In the genomic region with DNA sequence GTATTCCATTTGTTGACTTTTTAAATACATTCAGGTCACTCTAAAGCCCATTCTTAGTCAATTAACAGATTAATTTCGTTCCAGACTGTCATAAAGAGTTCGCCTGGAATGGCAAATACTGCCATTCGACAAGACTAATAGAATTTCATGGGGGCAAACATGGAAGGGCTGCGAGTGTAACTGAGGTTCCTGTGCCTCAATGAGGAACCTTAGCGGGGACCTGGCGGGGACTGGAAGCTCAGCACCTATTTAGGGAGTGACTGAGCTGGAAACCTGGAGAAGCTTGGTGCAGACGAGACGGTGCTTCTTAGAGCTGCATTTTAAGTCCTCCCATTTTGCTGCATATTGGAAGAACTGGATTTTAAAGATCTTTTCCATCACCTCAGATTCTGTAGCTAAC, we compare ENCODE assay signal across 9 cellular contexts. TPM values are rescaled to one million over a fixed set of nuclear protein-coding genes. Genes with fewer than 3 reads are reported as not detected.
DNase-seq lines count a peak whose midpoint lies in the region; ATAC-seq, FAIRE-seq and TF ChIP-seq lines count a peak whose summit lies in the region.
"Had no signal": no experiment of that assay in that cellular context is flagged by ENCODE, and none has a peak within 500 bp of the region (broad histone marks: within the 10 kb centered on the region; RNA-seq: fewer than 3 reads in every experiment).

No MANE protein-coding gene starts in this region.

- H3K4me3 ChIP-seq in MM.1S (ENCODE audit: low read length) (peak overlapping the region; percentile 85), H1 (ENCODE audit: extremely low read depth in 1 of 4, insufficient read depth in 2 of 4, low read depth in 3 of 4, low read length in 4 of 4) (peak overlapping the region; percentile 53 to 89 (median 75))

- H3K4me1 ChIP-seq in MM.1S (ENCODE audit: low read length) (no peaks in the 10 kb centered on the region; the same call in 1 of the 2 replicates), H1 (replicated peaks in 1 of 4; ENCODE audit: control insufficient read depth in 3 of 4, insufficient read depth in 4 of 4, low read length in 3 of 4) (peaks cover 0 to 8% (median under 1%) of the 10 kb centered on the region in 4 experiments; a peak in 4 of 7 replicates)

- H3K27ac ChIP-seq in MM.1S (ENCODE audit: low read length), result no peak overlapping the region
- peak overlapping the region; percentile 56; the same call in 1 of the 2 replicates for H3K27ac ChIP-seq in H1 (ENCODE audit: low read depth, low read length)

- H3K9me3 ChIP-seq in MM.1S (replicated peaks; ENCODE audit: insufficient read depth, low read length) (no peaks in the 10 kb centered on the region), H1 (ENCODE audit: insufficient read depth in 2 of 2, low read depth in 1 of 2, low read length in 1 of 2) (no peaks in the 10 kb centered on the region)

- H3K4me1 Mint-ChIP-seq in CD14-positive monocyte, result peaks cover 72% of the 10 kb centered on the region
- H3K4me1 Mint-ChIP-seq in natural killer cell treated with Interleukin-12 subunit alpha and Interleukin-12 subunit beta and Interleukin-15 and Interleukin-18, amount 100 ng/mL, for 72 hours (ENCODE audit: low read depth in 2 of 2), result peaks cover 17 to 20% of the 10 kb centered on the region in 2 donors

- TF ChIP-seq RAD21 in H1 (IDR thresholded peaks at IDR 0.05 in 1 of 2, conservative IDR thresholded peaks at IDR 0.05 in 1 of 2; ENCODE audit: low read depth in 2 of 2, low read length in 2 of 2), result no peak

- peak overlapping the region; percentile 85 for H2BK12ac ChIP-seq in H1 (ENCODE audit: low read depth, low read length)

- H4K5ac ChIP-seq in H1 (ENCODE audit: insufficient read length, low read depth, low read length), result peak overlapping the region; percentile 84

- H2AK5ac ChIP-seq in H1 (ENCODE audit: low read depth, low read length), result peak overlapping the region; percentile 19; the same call in 1 of the 2 replicates

- H3K14ac ChIP-seq in H1 (ENCODE audit: insufficient read length), result no peak overlapping the region

- TF ChIP-seq POLR2A in H1 (IDR thresholded peaks at IDR 0.05; ENCODE audit: control extremely low read depth in 1 of 2, low read depth in 2 of 2, low read length in 2 of 2), result peak in 1 of 2 experiments; percentile 43; a peak in 1 of 3 replicates

- intact Hi-C loops in CD14-positive monocyte (cut with micrococcal nuclease), result loop anchor here (5.0 to 10.0 kb wide), 4 partner anchors 170 to 1123 kb away; partner anchors contain the start of genes TMEM167A (in 2 of the 2) and XRCC4 (in 2 of the 2)

- H2BK15ac ChIP-seq in H1 (ENCODE audit: low read length), result no peak overlapping the region

- H3K9me3 Mint-ChIP-seq in CD14-positive monocyte, result peaks cover 0 to 15% (median 5%) of the 10 kb centered on the region in 7 donors
- no peaks in the 10 kb centered on the region for H3K9me3 Mint-ChIP-seq in natural killer cell treated with Interleukin-12 subunit alpha and Interleukin-12 subunit beta and Interleukin-15 and Interleukin-18, amount 100 ng/mL, for 72 hours
- H3K9me3 Mint-ChIP-seq: activated T-cell treated with anti-CD3 and anti-CD28 coated beads, Interleukin-2, amount 50 U/mL, for 4 hours had no signal

- peak overlapping the region; percentile 100 for H3K4me2 ChIP-seq in MM.1S (ENCODE audit: low read depth, low read length)
- H3K4me2 ChIP-seq in H1 (ENCODE audit: insufficient read depth in 1 of 2, low read depth in 2 of 2, low read length in 2 of 2), result peak overlapping the region; percentile 66 to 87

- peak overlapping the region; percentile 45 for H4K91ac ChIP-seq in H1 (replicated peaks; ENCODE audit: insufficient read length, low read length)

- no peak overlapping the region for H3K23ac ChIP-seq in H1 (ENCODE audit: insufficient read length)

- no peaks in the 10 kb centered on the region for H4K20me1 ChIP-seq in MM.1S (ENCODE audit: insufficient read depth, low read length)
- no peaks in the 10 kb centered on the region for H4K20me1 ChIP-seq in H1 (replicated peaks in 1 of 2; ENCODE audit: control insufficient read depth in 1 of 2, insufficient read depth in 2 of 2, low read length in 2 of 2)

- H3K4me3 Mint-ChIP-seq in CD14-positive monocyte, result peak overlapping the region; percentile 100
- peak overlapping the region; percentile 33 for H3K4me3 Mint-ChIP-seq in natural killer cell treated with Interleukin-12 subunit alpha and Interleukin-12 subunit beta and Interleukin-15 and Interleukin-18, amount 100 ng/mL, for 72 hours

- peak overlapping the region; percentile 22 for H3K56ac ChIP-seq in H1 (replicated peaks; ENCODE audit: insufficient read length, low read depth, low read length)

- CTCF ChIA-PET in H1 (lab: Charles Lee; ENCODE audit: partially characterized antibody), result interaction anchor here (0.9 to 1.6 kb wide), 2 partner anchors 10 to 88 kb away, joined by 3 read pairs; no protein-coding TSS in a partner anchor

- POLR2A ChIA-PET in H1 (lab: Charles Lee; ENCODE audit: partially characterized antibody), result interaction anchor here (0.5 to 1.5 kb wide), 8 partner anchors 12 to 448 kb away, joined by 3 to 7 read pairs (median 4); partner anchors contain the start of genes TMEM167A and XRCC4

- H3K36me3 Mint-ChIP-seq in CD14-positive monocyte, result peaks cover 58 to 81% of the 10 kb centered on the region in 2 donors
- H3K36me3 Mint-ChIP-seq in natural killer cell treated with Interleukin-12 subunit alpha and Interleukin-12 subunit beta and Interleukin-15 and Interleukin-18, amount 100 ng/mL, for 72 hours, result peaks cover 9% of the 10 kb centered on the region

- no peak for ATAC-seq in natural killer cell treated with Interleukin-12 subunit alpha and Interleukin-12 subunit beta and Interleukin-15 and Interleukin-18, amount 100 ng/mL, for 72 hours
- no peak for ATAC-seq in GM18511 (IDR thresholded peaks at IDR 0.05; ENCODE audit: unreplicated experiment)
- no peak for ATAC-seq in GM19455 (IDR thresholded peaks at IDR 0.05; ENCODE audit: unreplicated experiment)

- H2BK120ac ChIP-seq in H1 (replicated peaks; ENCODE audit: low read depth, low read length), result peak overlapping the region; percentile 94

- WGBS in H1 (ENCODE audit: extremely low coverage in 1 of 2, insufficient coverage in 1 of 2, insufficient read length in 1 of 2, insufficient replicate concordance in 2 of 2, low coverage in 1 of 2, low lambda C conversion rate in 2 of 2, missing lambda C conversion rate in 1 of 2), 2 experiments, result 8% methylated on average over 8 of the region's 8 CpGs; no CpG with 5 or more reads in 1 of the 2 experiments

- no peak overlapping the region for H3K9ac ChIP-seq in MM.1S (ENCODE audit: low read length)
- H3K9ac ChIP-seq in H1 (replicated peaks in 1 of 4; ENCODE audit: extremely low read depth in 1 of 4, low read depth in 3 of 4, low read length in 3 of 4), result peak overlapping the region in 3 of 4 experiments; percentile 21 to 60 (median 33); a peak in 5 of 7 replicates

- 0 out of 2 replicates have a peak overlapping the region, but pooled peaks have one; percentile 90 for H2AFZ ChIP-seq in MM.1S (ENCODE audit: low read length)
- no peak overlapping the region for H2AFZ ChIP-seq in H1 (ENCODE audit: low read length)

- no peak for TF ChIP-seq EP300 in H1 (IDR thresholded peaks at IDR 0.05; ENCODE audit: borderline replicate concordance in 1 of 2, low read depth in 2 of 2, low read length in 2 of 2)

- no peak for TF ChIP-seq CTCF in CD14-positive monocyte (IDR thresholded peaks at IDR 0.05)
- TF ChIP-seq CTCF in MM.1S (IDR thresholded peaks at IDR 0.05; ENCODE audit: low read length), result no peak
- no peak for TF ChIP-seq CTCF in H1 (IDR thresholded peaks at IDR 0.05; ENCODE audit: control extremely low read depth in 1 of 3, insufficient read depth in 1 of 3, low read depth in 1 of 3, low read length in 3 of 3)

- H4K8ac ChIP-seq in H1 (ENCODE audit: extremely low read depth, insufficient read depth, low read length), result no peak overlapping the region

- DNase-seq in CD14-positive monocyte (ENCODE audit: low spot score) (no peak), MM.1S (no peak), H1 (ENCODE audit: low read depth in 1 of 2, low spot score in 2 of 2) (no peak), cerebellar cortex (ENCODE audit: low spot score) (no peak), occipital lobe (lab: John Stamatoyannopoulos, UW) (no peak)
- DNase-seq in natural killer cell treated with Interleukin-12 subunit alpha and Interleukin-12 subunit beta and Interleukin-15 and Interleukin-18, amount 100 ng/mL, for 72 hours (ENCODE audit: low spot score), result no peak
- DNase-seq: activated T-cell treated with anti-CD3 and anti-CD28 coated beads, Interleukin-2, amount 50 U/mL, for 4 hours had no signal

- H3K23me2 ChIP-seq in H1 (ENCODE audit: low read depth, low read length), result peaks cover 17% of the 10 kb centered on the region

- H2BK20ac ChIP-seq in H1 (ENCODE audit: low read length), result 0 out of 2 replicates have a peak overlapping the region, but pooled peaks have one; percentile 87

- H2BK5ac ChIP-seq in H1 (ENCODE audit: low read depth, low read length), result peak overlapping the region; percentile 87

- peak overlapping the region; percentile 63 to 93 (median 75) for H3K27ac Mint-ChIP-seq in CD14-positive monocyte
- no peak overlapping the region for H3K27ac Mint-ChIP-seq in natural killer cell treated with Interleukin-12 subunit alpha and Interleukin-12 subunit beta and Interleukin-15 and Interleukin-18, amount 100 ng/mL, for 72 hours

- no peaks in the 10 kb centered on the region for H3K9me2 ChIP-seq in MM.1S (replicated peaks; ENCODE audit: insufficient read depth, low read length)

- no peaks in the 10 kb centered on the region for H3K79me2 ChIP-seq in MM.1S (ENCODE audit: low read length)
- peaks cover 7 to 56% of the 10 kb centered on the region in 2 experiments for H3K79me2 ChIP-seq in H1 (ENCODE audit: control insufficient read depth in 1 of 2, insufficient read depth in 2 of 2, low read length in 2 of 2)

- H3K36me3 ChIP-seq in MM.1S (replicated peaks; ENCODE audit: insufficient read depth, low read length) (no peaks in the 10 kb centered on the region), H1 (ENCODE audit: control insufficient read depth in 2 of 4, insufficient read depth in 4 of 4, low read length in 3 of 4) (peaks cover 0 to 12% (median 2%) of the 10 kb centered on the region in 4 experiments; a peak in 2 of 8 replicates)

- peaks cover 1 to 4% (median 3%) of the 10 kb centered on the region in 3 donors for H3K27me3 Mint-ChIP-seq in CD14-positive monocyte (ENCODE audit: low read depth in 3 of 3)
- peaks cover 53 to 69% of the 10 kb centered on the region in 2 donors for H3K27me3 Mint-ChIP-seq in natural killer cell treated with Interleukin-12 subunit alpha and Interleukin-12 subunit beta and Interleukin-15 and Interleukin-18, amount 100 ng/mL, for 72 hours

- peak overlapping the region; percentile 55 for H3K18ac ChIP-seq in H1 (ENCODE audit: extremely low read depth, low read length)

- no peak for FAIRE-seq in H1 (lab: Jason Lieb, UNC)

- H3K4ac ChIP-seq in H1 (replicated peaks; ENCODE audit: insufficient read length, low read depth, low read length), result peak overlapping the region; percentile 81

- H3K27me3 ChIP-seq in MM.1S (replicated peaks; ENCODE audit: insufficient read depth, low read length) (peaks cover 25% of the 10 kb centered on the region), H1 (replicated peaks in 1 of 4; ENCODE audit: control insufficient read depth in 3 of 4, extremely low read depth in 1 of 4, insufficient read depth in 3 of 4, low read length in 3 of 4) (no peaks in the 10 kb centered on the region)

- H3F3A ChIP-seq in MM.1S (ENCODE audit: insufficient read depth, low read length), result peaks cover 12% of the 10 kb centered on the region

- H3K79me1 ChIP-seq in H1 (ENCODE audit: low read depth, low read length), result no peaks in the 10 kb centered on the region

RNA-seq across cellular contexts. Expression of gene VCAN, which starts 3.4 kb away (rescaled TPM):
- polyA plus RNA-seq in CD14-positive monocyte, result 100 to 1,000 TPM; 417 to 844 TPM
- total RNA-seq in H1 (2021; fragmentation: NEBNext Ultra II Directional; extraction: Animal tissue kit (Norgen Biotek cat#: 25700)), result 393 and 404 TPM in 2 replicates
- polyA plus RNA-seq in H1 (2011; rRNA removed), result 146 and 228 TPM in 2 replicates
- polyA plus RNA-seq in H1 (2011; cell fraction: cytosol; rRNA removed), result 146 TPM
- polyA plus RNA-seq in H1 (2011; cell fraction: nucleus; rRNA removed), result 472 TPM
- polyA plus RNA-seq in H1 (2012, experiment 1 of 2), result 155 to 221 TPM (median 206 TPM) in 4 replicates
- polyA plus RNA-seq in H1 (2012, experiment 2 of 2), result 7.2 TPM
- polyA plus RNA-seq in H1 (2013, experiment 1 of 2), result 331 TPM
- polyA plus RNA-seq in H1 (2013, experiment 2 of 2), result 245 TPM
- polyA minus RNA-seq in H1 (2011; rRNA and poly(A)+ RNA removed), result 613 and 784 TPM in 2 replicates
- polyA minus RNA-seq in H1 (2011; cell fraction: cytosol; rRNA and poly(A)+ RNA removed), result 193 TPM
- 564 TPM for polyA minus RNA-seq in H1 (2011; cell fraction: nucleus; rRNA and poly(A)+ RNA removed)
- total RNA-seq in natural killer cell treated with Interleukin-12 subunit alpha and Interleukin-12 subunit beta and Interleukin-15 and Interleukin-18, amount 100 ng/mL, for 72 hours, result under 1 TPM; 0.42 to 0.57 TPM
- 228 TPM for total RNA-seq in occipital lobe

Comparison
In these comparisons a context has a peak if more than half of its experiments do, and no peak if none do; other contexts are left out.
1. H3K27ac Mint-ChIP-seq: peak in CD14-positive monocyte (7 of 7); none in natural killer cell treated with Interleukin-12 subunit alpha and Interleukin-12 subunit beta and Interleukin-15 and Interleukin-18, amount 100 ng/mL, for 72 hours (0 of 2).
2. RNA of gene VCAN, which starts 3.4 kb away (total RNA-seq): 393 to 404 TPM in H1 and 228 TPM in occipital lobe (single experiment); 0.42 to 0.57 TPM in natural killer cell treated with Interleukin-12 subunit alpha and Interleukin-12 subunit beta and Interleukin-15 and Interleukin-18, amount 100 ng/mL, for 72 hours; every median in the first group is over 100 times any median in the second.